16 cellular contexts compared by ENCODE assay signal in the genomic region with DNA sequence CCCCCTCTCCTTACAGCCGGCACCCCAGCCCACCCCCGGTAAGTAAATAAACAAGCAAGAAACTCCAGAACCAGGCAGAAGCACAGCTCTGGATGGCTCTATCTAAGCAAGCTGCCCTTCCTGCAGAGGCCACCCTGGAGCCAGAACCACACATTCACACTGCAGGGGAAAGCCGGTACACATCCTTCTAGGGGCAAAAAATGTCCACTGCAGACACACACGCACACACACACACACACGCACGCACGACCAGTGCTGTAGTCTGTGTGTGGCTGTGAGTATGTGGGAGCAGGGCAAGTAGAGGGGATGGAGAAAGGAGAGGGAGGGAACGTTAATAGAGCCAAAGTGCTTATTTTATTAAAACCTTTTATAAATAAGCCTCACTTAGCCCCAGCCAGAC.
DNase-seq lines count a peak whose midpoint lies in the region; ATAC-seq, FAIRE-seq and TF ChIP-seq lines count a peak whose summit lies in the region.
"Had no signal": no experiment of that assay in that cellular context is flagged by ENCODE, and none has a peak within 500 bp of the region (broad histone marks: within the 10 kb centered on the region; RNA-seq: fewer than 3 reads in every experiment).

No MANE protein-coding gene starts in this region.

- TF ChIP-seq EP300 in HepG2 (IDR thresholded peaks at IDR 0.05; ENCODE audit: low read depth in 2 of 2, low read length in 2 of 2) = no peak
- TF ChIP-seq EP300 in HepG2 (CRISPR knock-in tag; IDR thresholded peaks at IDR 0.05; ENCODE audit: borderline replicate concordance) = no peak

- ATAC-seq in HepG2 = peak; percentile 28; the same call in 1 of the 3 replicates
- ATAC-seq: stimulated activated naive B cell treated with anti-CD40 and anti-IgM and Interleukin-4, amounts not matched to agents 10 μg/mL and 1 μg/mL and 100 μg/mL, for 72 hours; WTC11 had no signal

- no TSS peak for BruUV-seq in HepG2 (replicated peaks; lab: Mats Ljungman, UMichigan)

- H3K36me3 ChIP-seq in HepG2 (replicated peaks in 1 of 2; ENCODE audit: control insufficient read depth in 1 of 2, insufficient read depth in 2 of 2, low read length in 2 of 2) = no peaks in the 10 kb centered on the region
- no peaks in the 10 kb centered on the region for H3K36me3 ChIP-seq in testis (ENCODE audit: low read depth, missing control alignments)

- H3K9me3 ChIP-seq in HepG2 (ENCODE audit: low read length) = no peaks in the 10 kb centered on the region
- H3K9me3 ChIP-seq in testis = no peaks in the 10 kb centered on the region

- no peak overlapping the region for H3K4me3 Mint-ChIP-seq in activated T-cell treated with anti-CD3 and anti-CD28 coated beads, Interleukin-2, amount 50 U/mL, for 24 hours
- H3K4me3 Mint-ChIP-seq: activated naive CD8-positive, alpha-beta T cell treated with anti-CD3 and anti-CD28 coated beads, Interleukin-2, amount 10 ng/mL, durations not matched to agents 7 days and 5 days; CD4-positive, CD25-positive, alpha-beta regulatory T cell; stimulated activated naive B cell treated with anti-CD40 and anti-IgM and Interleukin-4, amounts not matched to agents 10 μg/mL and 1 μg/mL and 100 μg/mL, for 72 hours; WTC11 had no signal

- H3K4me1 ChIP-seq in HepG2 (ENCODE audit: insufficient read depth, low read length) = no peaks in the 10 kb centered on the region
- H3K4me1 ChIP-seq in testis = peaks cover 56% of the 10 kb centered on the region

- in situ Hi-C loops in HepG2 (cut with HindIII; ENCODE audit: extremely low pct_ligation_motif_present, low pct_unique_long_range_greater_than_20kb) = no loop called here

- no peaks in the 10 kb centered on the region for H4K20me1 ChIP-seq in HepG2 (ENCODE audit: insufficient read depth, low read length)

- H3K27ac ChIP-seq in cingulate gyrus (ENCODE audit: low read depth, low read length) (peak overlapping the region; percentile 14), HepG2 (ENCODE audit: extremely low read length, insufficient read depth, low read length) (no peak overlapping the region), testis (peak overlapping the region; percentile 73 to 85)

- H3K27me3 Mint-ChIP-seq in activated T-cell treated with anti-CD3 and anti-CD28 coated beads, Interleukin-2, amount 50 U/mL, for 24 hours = peaks cover 17% of the 10 kb centered on the region

- CTCF ChIA-PET in HepG2 (lab: Yijun Ruan, JAX; ENCODE audit: low intra/inter-chr PET ratio, low total read pairs) = no interaction called here

- no peak overlapping the region for H3K27ac Mint-ChIP-seq in activated T-cell treated with anti-CD3 and anti-CD28 coated beads, Interleukin-2, amount 50 U/mL, for 24 hours
- H3K27ac Mint-ChIP-seq: activated naive CD8-positive, alpha-beta T cell treated with anti-CD3 and anti-CD28 coated beads, Interleukin-2, amount 10 ng/mL, durations not matched to agents 7 days and 5 days; CD4-positive, CD25-positive, alpha-beta regulatory T cell; stimulated activated naive B cell treated with anti-CD40 and anti-IgM and Interleukin-4, amounts not matched to agents 10 μg/mL and 1 μg/mL and 100 μg/mL, for 72 hours had no signal

- no peak overlapping the region for H3K4me2 ChIP-seq in HepG2 (ENCODE audit: low read depth, low read length)

- FAIRE-seq in HepG2 (lab: Jason Lieb, UNC) = no peak
- FAIRE-seq: GM18507, H54 had no signal

- no peak for TF ChIP-seq RAD21 in HepG2 (CRISPR knock-in tag; IDR thresholded peaks at IDR 0.05)

- TF ChIP-seq POLR2A in HepG2 (IDR thresholded peaks at IDR 0.05; ENCODE audit: insufficient read depth in 1 of 2, low read depth in 2 of 2, low read length in 2 of 2) = no peak
- no peak for TF ChIP-seq POLR2A in testis (IDR thresholded peaks at IDR 0.05)

- DNase-seq in NCI-H2171 treated with DMSO at 0.1 percent for 48 hours (lab: John Stamatoyannopoulos, UW) (peak; percentile 93), HepG2 (ENCODE audit: low spot score) (no peak), testis (peak; percentile 36), GM19240 (ENCODE audit: insufficient read length, low spot score) (no peak), DMS79 (lab: John Stamatoyannopoulos, UW) (no peak)
- DNase-seq in activated T-cell treated with anti-CD3 and anti-CD28 coated beads, Interleukin-2, amount 50 U/mL, for 24 hours = no peak
- DNase-seq: activated naive CD8-positive, alpha-beta T cell treated with anti-CD3 and anti-CD28 coated beads, Interleukin-2, amount 10 ng/mL, durations not matched to agents 7 days and 5 days; CD4-positive, CD25-positive, alpha-beta regulatory T cell; GF-D8; NCI-H2081 treated with DMSO at 0.1 percent for 48 hours; retina; stimulated activated naive B cell treated with anti-CD40 and anti-IgM and Interleukin-4, amounts not matched to agents 10 μg/mL and 1 μg/mL and 100 μg/mL, for 72 hours had no signal

- TF ChIP-seq CTCF in HepG2 (CRISPR knock-in tag; IDR thresholded peaks at IDR 0.05) = no peak
- TF ChIP-seq CTCF in testis (IDR thresholded peaks at IDR 0.05) = no peak

- POLR2A ChIA-PET in HepG2 (lab: Yijun Ruan, JAX) = no interaction called here

- H2AFZ ChIP-seq in HepG2 (ENCODE audit: low read length) = no peak overlapping the region

- peaks cover 6 to 36% of the 10 kb centered on the region in 2 experiments; a peak in 3 of 5 replicates for H3K27me3 ChIP-seq in HepG2 (ENCODE audit: control insufficient read depth in 1 of 2, insufficient read depth in 2 of 2, low read length in 2 of 2)
- no peaks in the 10 kb centered on the region for H3K27me3 ChIP-seq in testis

- WGBS in HepG2 (ENCODE audit: low lambda C conversion rate) = 29% methylated on average over 8 of the region's 8 CpGs
- WGBS in testis, 2 donors = 41 to 48% methylated on average over 8 of the region's 8 CpGs

- H3K4me3 ChIP-seq in HepG2 (replicated peaks in 1 of 3; ENCODE audit: insufficient read depth in 1 of 3, low read depth in 2 of 3, low read length in 3 of 3) = no peak overlapping the region
- no peak overlapping the region for H3K4me3 ChIP-seq in testis

- no peaks in the 10 kb centered on the region for H3K79me2 ChIP-seq in HepG2 (ENCODE audit: insufficient read depth, low read length)

- H3K9me3 Mint-ChIP-seq in activated T-cell treated with anti-CD3 and anti-CD28 coated beads, Interleukin-2, amount 50 U/mL, for 24 hours = no peaks in the 10 kb centered on the region
- H3K9me3 Mint-ChIP-seq: activated naive CD8-positive, alpha-beta T cell treated with anti-CD3 and anti-CD28 coated beads, Interleukin-2, amount 10 ng/mL, durations not matched to agents 7 days and 5 days; stimulated activated naive B cell treated with anti-CD40 and anti-IgM and Interleukin-4, amounts not matched to agents 10 μg/mL and 1 μg/mL and 100 μg/mL, for 72 hours; WTC11 had no signal

- no peak overlapping the region for H3K9ac ChIP-seq in HepG2 (ENCODE audit: insufficient read depth, low read depth, low read length)

- no peaks in the 10 kb centered on the region for H3K4me1 Mint-ChIP-seq in activated T-cell treated with anti-CD3 and anti-CD28 coated beads, Interleukin-2, amount 50 U/mL, for 24 hours (ENCODE audit: low read depth)
- H3K4me1 Mint-ChIP-seq: activated naive CD8-positive, alpha-beta T cell treated with anti-CD3 and anti-CD28 coated beads, Interleukin-2, amount 10 ng/mL, durations not matched to agents 7 days and 5 days; CD4-positive, CD25-positive, alpha-beta regulatory T cell; stimulated activated naive B cell treated with anti-CD40 and anti-IgM and Interleukin-4, amounts not matched to agents 10 μg/mL and 1 μg/mL and 100 μg/mL, for 72 hours had no signal

- intact Hi-C loops in HepG2 (cut with micrococcal nuclease; ENCODE audit: unreplicated experiment) (no loop called here), testis (cut with DNase I; ENCODE audit: low total_unique reads) (no loop called here)

- no peaks in the 10 kb centered on the region for H3K36me3 Mint-ChIP-seq in activated T-cell treated with anti-CD3 and anti-CD28 coated beads, Interleukin-2, amount 50 U/mL, for 24 hours (ENCODE audit: low read depth)
- H3K36me3 Mint-ChIP-seq: activated naive CD8-positive, alpha-beta T cell treated with anti-CD3 and anti-CD28 coated beads, Interleukin-2, amount 10 ng/mL, durations not matched to agents 7 days and 5 days; CD4-positive, CD25-positive, alpha-beta regulatory T cell; stimulated activated naive B cell treated with anti-CD40 and anti-IgM and Interleukin-4, amounts not matched to agents 10 μg/mL and 1 μg/mL and 100 μg/mL, for 72 hours; WTC11 had no signal

TF ChIP-seq in HepG2, 621 proteins besides CTCF, POLR2A, EP300 and RAD21:
- no peak for TF ChIP-seq CEBPB (IDR thresholded peaks at IDR 0.05; ENCODE audit: borderline replicate concordance, low read depth, low read length)
- TF ChIP-seq ZSCAN9 (CRISPR knock-in tag; IDR thresholded peaks at IDR 0.05; ENCODE audit: borderline replicate concordance) = no peak
- no peak for TF ChIP-seq RBFOX2 (IDR thresholded peaks at IDR 0.05; ENCODE audit: low read depth, low read length)
- TF ChIP-seq CSRNP2 (CRISPR knock-in tag; conservative IDR thresholded peaks at IDR 0.05; ENCODE audit: low read depth) = no peak
- no peak for TF ChIP-seq TAF1 (CRISPR knock-in tag; IDR thresholded peaks at IDR 0.05)

Comparison
In these comparisons a context has a peak if more than half of its experiments do, and no peak if none do; other contexts are left out.
1. DNase-seq: peak in NCI-H2171 treated with DMSO at 0.1 percent for 48 hours (single experiment) and testis (single experiment); none in HepG2 (single experiment), activated T-cell treated with anti-CD3 and anti-CD28 coated beads, Interleukin-2, amount 50 U/mL, for 24 hours (single experiment), GM19240 (single experiment) and DMS79 (single experiment).